ENCODE assay signal across 21 cellular contexts in genomic region chr13:44605275-44605674, GRCh38.
"Had no signal": no experiment of that assay in that cellular context is flagged by ENCODE, and none has a peak within 500 bp of the region (broad histone marks: within the 10 kb centered on the region; RNA-seq: fewer than 3 reads in every experiment).

No MANE protein-coding gene starts in this region.

- ATAC-seq: natural killer cell, T-helper 17 cell had no signal

- H3K9me3 Mint-ChIP-seq: activated CD4-positive, alpha-beta memory T cell treated with anti-CD3 and anti-CD28 coated beads for 36 hours had no signal

- H3K4me3 ChIP-seq: cardiac muscle cell, left ventricle myocardium inferior, sigmoid colon, thoracic aorta had no signal

- H3K27ac Mint-ChIP-seq: activated CD4-positive, alpha-beta memory T cell treated with anti-CD3 and anti-CD28 coated beads for 36 hours; activated naive CD8-positive, alpha-beta T cell treated with anti-CD3 and anti-CD28 coated beads for 36 hours; dendritic cell treated with granulocyte-macrophage colony-stimulating factor and Interleukin-4, amounts not matched to agents 40 ng/mL and 50 ng/mL, for 4 days; mesothelial cell of epicardium; natural killer cell; T-helper 17 cell; type B pancreatic cell had no signal

- H3K27me3 Mint-ChIP-seq: activated CD4-positive, alpha-beta memory T cell treated with anti-CD3 and anti-CD28 coated beads for 36 hours; activated naive CD8-positive, alpha-beta T cell treated with anti-CD3 and anti-CD28 coated beads for 36 hours; dendritic cell treated with granulocyte-macrophage colony-stimulating factor and Interleukin-4, amounts not matched to agents 40 ng/mL and 50 ng/mL, for 4 days; type B pancreatic cell had no signal

- H3K4me1 Mint-ChIP-seq: activated naive CD8-positive, alpha-beta T cell treated with anti-CD3 and anti-CD28 coated beads for 36 hours; mesothelial cell of epicardium; natural killer cell; T-helper 17 cell had no signal

- H3K4me3 Mint-ChIP-seq: activated CD4-positive, alpha-beta memory T cell treated with anti-CD3 and anti-CD28 coated beads for 36 hours; activated naive CD8-positive, alpha-beta T cell treated with anti-CD3 and anti-CD28 coated beads for 36 hours; dendritic cell treated with granulocyte-macrophage colony-stimulating factor and Interleukin-4, amounts not matched to agents 40 ng/mL and 50 ng/mL, for 4 days; mesothelial cell of epicardium; natural killer cell; T-helper 17 cell; type B pancreatic cell had no signal

- DNase-seq: activated CD4-positive, alpha-beta memory T cell treated with anti-CD3 and anti-CD28 coated beads for 36 hours; activated CD4-positive, alpha-beta T cell treated with anti-CD3 and anti-CD28 coated beads for 48 hours; activated naive CD4-positive, alpha-beta T cell treated with Interleukin-2 at 50 U/mL for 16 hours; activated naive CD8-positive, alpha-beta T cell treated with anti-CD3 and anti-CD28 coated beads for 36 hours; activated T-cell treated with anti-CD3 and anti-CD28 coated beads, Interleukin-2, amount 50 U/mL, for 48 hours; amygdala; effector CD4-positive, alpha-beta T cell; foreskin melanocyte; left ventricle myocardium inferior; natural killer cell; sigmoid colon; stimulated activated CD4-positive, alpha-beta T cell treated with anti-CD3 and anti-CD28 coated beads, Interleukin-2, amount 100 ng/mL, for 48 hours; stimulated activated CD8-positive, alpha-beta memory T cell treated with anti-CD3 and anti-CD28 coated beads, Interleukin-4, amount 100 ng/mL, for 48 hours; stimulated activated naive CD4-positive, alpha-beta T cell; SW 1271; T-helper 17 cell had no signal

- H3K36me3 Mint-ChIP-seq: activated CD4-positive, alpha-beta memory T cell treated with anti-CD3 and anti-CD28 coated beads for 36 hours; activated naive CD8-positive, alpha-beta T cell treated with anti-CD3 and anti-CD28 coated beads for 36 hours; natural killer cell had no signal
